Comparison of ENCODE assay signal across 31 cellular contexts in the genomic region with DNA sequence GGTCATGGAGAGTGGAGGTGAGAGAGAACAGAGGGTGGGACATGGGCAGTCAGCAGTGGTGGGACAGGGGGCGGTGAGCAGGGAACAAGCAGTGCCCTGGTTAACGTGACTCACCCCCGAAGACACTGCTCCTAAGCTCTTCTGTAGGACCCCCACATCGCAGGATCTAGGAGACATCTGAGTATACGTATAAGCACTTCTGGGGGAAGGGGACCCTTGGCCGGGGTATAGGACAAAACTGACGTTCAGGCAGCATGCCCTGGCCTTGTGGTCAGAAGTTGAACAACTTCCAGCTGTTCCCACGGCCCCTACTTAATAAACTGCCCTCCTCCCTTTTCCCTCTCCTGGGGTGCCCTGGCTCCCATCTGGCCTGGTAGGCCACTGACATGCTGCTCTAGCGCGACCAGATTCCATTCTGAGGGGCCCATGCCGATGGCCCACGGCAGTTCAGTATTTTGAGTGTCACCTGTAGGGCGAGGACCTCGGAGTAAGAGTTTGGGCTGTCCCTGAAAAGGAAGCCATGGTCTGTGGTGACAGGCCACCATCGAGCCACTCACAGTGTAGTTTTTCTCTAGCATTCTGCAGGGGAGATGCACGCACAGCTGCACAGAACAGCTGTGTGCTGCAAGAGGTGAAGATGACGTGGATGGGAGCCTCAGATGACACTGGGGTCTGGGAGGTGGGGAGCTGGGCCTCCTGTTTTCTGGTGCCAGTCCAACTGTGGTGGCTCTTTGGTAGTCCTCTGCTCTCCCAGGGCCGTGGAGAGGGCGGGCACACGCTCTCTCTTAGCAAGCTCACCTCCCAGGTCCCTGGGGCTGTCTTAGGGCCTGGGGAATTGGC. TPM values are rescaled to one million over a fixed set of nuclear protein-coding genes. Genes with fewer than 3 reads are reported as not detected.
"Had no signal": no experiment of that assay in that cellular context is flagged by ENCODE, and none has a peak within 500 bp of the region (broad histone marks: within the 10 kb centered on the region; RNA-seq: fewer than 3 reads in every experiment).

No MANE protein-coding gene starts in this region.

- H3K4me1 Mint-ChIP-seq: activated CD4-positive, alpha-beta T cell treated with anti-CD3 and anti-CD28 coated beads for 36 hours; activated naive CD4-positive, alpha-beta T cell treated with anti-CD3 and anti-CD28 coated beads, Interleukin-2, amount 50 U/mL, for 24 hours; central memory CD8-positive, alpha-beta T cell had no signal

- H3K4me3 Mint-ChIP-seq: activated CD4-positive, alpha-beta T cell treated with anti-CD3 and anti-CD28 coated beads for 36 hours; activated CD4-positive, alpha-beta T cell treated with anti-CD3 and anti-CD28 coated beads, Interleukin-2, amount 10 ng/mL, durations not matched to agents 7 days and 5 days; activated CD8-positive, alpha-beta T cell treated with anti-CD3 and anti-CD28 coated beads, Interleukin-2, amount 10 ng/mL, durations not matched to agents 7 days and 5 days; activated naive CD4-positive, alpha-beta T cell treated with anti-CD3 and anti-CD28 coated beads, Interleukin-2, amount 50 U/mL, for 24 hours; activated naive CD8-positive, alpha-beta T cell treated with anti-CD3 and anti-CD28 coated beads, Interleukin-2, amount 10 ng/mL, durations not matched to agents 7 days and 5 days; activated T-cell treated with anti-CD3 and anti-CD28 coated beads, Interleukin-2, amount 50 U/mL, for 24 hours; central memory CD8-positive, alpha-beta T cell; T-helper 2 cell treated with Interferon-gamma antibody and Interleukin-4, amounts not matched to agents 5 μg/mL and 100 μg/mL, for 36 hours; WTC11 had no signal

- DNase-seq: activated CD4-positive, alpha-beta T cell treated with anti-CD3 and anti-CD28 coated beads for 36 hours; activated CD4-positive, alpha-beta T cell treated with anti-CD3 and anti-CD28 coated beads, Interleukin-2, amount 10 ng/mL, durations not matched to agents 7 days and 5 days; activated CD4-positive, alpha-beta T cell treated with anti-CD3 and anti-CD28 coated beads, Interleukin-2, amount 50 U/mL, for 48 hours; activated CD8-positive, alpha-beta T cell treated with anti-CD3 and anti-CD28 coated beads, Interleukin-2, amount 10 ng/mL, durations not matched to agents 7 days and 5 days; activated gamma-delta T cell; activated naive CD4-positive, alpha-beta T cell treated with Interleukin-2 at 50 U/mL for 16 hours; activated naive CD8-positive, alpha-beta T cell treated with anti-CD3 and anti-CD28 coated beads, Interleukin-2, amount 10 ng/mL, durations not matched to agents 7 days and 5 days; activated T-cell treated with anti-CD3 and anti-CD28 coated beads, Interleukin-2, amount 50 U/mL, for 24 hours; NCI-H1092 treated with DMSO at 0.1 percent for 48 hours; NCI-H1417 treated with DMSO at 0.1 percent for 48 hours; NCI-H187 treated with DMSO at 0.1 percent for 48 hours; NCI-H2081; NCI-H2171 treated with DMSO at 0.1 percent for 48 hours; NCI-H2227 treated with DMSO at 0.1 percent for 48 hours; NCI-H446 treated with DMSO at 0.1 percent for 48 hours; NCI-H524; PC-9; SIG-M5 had no signal

- H3K4me3 ChIP-seq: ascending aorta, cardiac muscle cell, PC-9, SK-N-MC had no signal

- H3K27ac ChIP-seq: ascending aorta, cardiac muscle cell, KMS-11, PC-9, RWPE1, SK-N-MC had no signal

- H3K9ac ChIP-seq: KMS-11 had no signal

- H3K36me3 Mint-ChIP-seq: activated naive CD4-positive, alpha-beta T cell treated with anti-CD3 and anti-CD28 coated beads, Interleukin-2, amount 50 U/mL, for 24 hours; activated naive CD8-positive, alpha-beta T cell treated with anti-CD3 and anti-CD28 coated beads, Interleukin-2, amount 10 ng/mL, durations not matched to agents 7 days and 5 days had no signal

- H3K36me3 ChIP-seq: ascending aorta, cardiac muscle cell had no signal

- H3K27ac Mint-ChIP-seq: activated CD4-positive, alpha-beta T cell treated with anti-CD3 and anti-CD28 coated beads for 36 hours; activated CD4-positive, alpha-beta T cell treated with anti-CD3 and anti-CD28 coated beads, Interleukin-2, amount 10 ng/mL, durations not matched to agents 7 days and 5 days; activated CD8-positive, alpha-beta T cell treated with anti-CD3 and anti-CD28 coated beads, Interleukin-2, amount 10 ng/mL, durations not matched to agents 7 days and 5 days; activated naive CD4-positive, alpha-beta T cell treated with anti-CD3 and anti-CD28 coated beads, Interleukin-2, amount 50 U/mL, for 24 hours; activated naive CD8-positive, alpha-beta T cell treated with anti-CD3 and anti-CD28 coated beads, Interleukin-2, amount 10 ng/mL, durations not matched to agents 7 days and 5 days; activated T-cell treated with anti-CD3 and anti-CD28 coated beads, Interleukin-2, amount 50 U/mL, for 24 hours; activated T-helper 2 cell treated with anti-CD3 and anti-CD28 coated beads, Interferon-gamma antibody, Interleukin-2, Interleukin-4, amounts not matched to agents 10 μg/mL and 5 μg/mL and 100 μg/mL, durations not matched to agents 14 hours and 24 hours and 36 hours; T-helper 2 cell treated with Interferon-gamma antibody and Interleukin-4, amounts not matched to agents 5 μg/mL and 100 μg/mL, for 36 hours had no signal

- H3K9me3 Mint-ChIP-seq: activated CD4-positive, alpha-beta T cell treated with anti-CD3 and anti-CD28 coated beads, Interleukin-2, amount 10 ng/mL, durations not matched to agents 7 days and 5 days; activated naive CD4-positive, alpha-beta T cell treated with anti-CD3 and anti-CD28 coated beads, Interleukin-2, amount 50 U/mL, for 24 hours; activated naive CD8-positive, alpha-beta T cell treated with anti-CD3 and anti-CD28 coated beads, Interleukin-2, amount 10 ng/mL, durations not matched to agents 7 days and 5 days; activated T-cell treated with anti-CD3 and anti-CD28 coated beads, Interleukin-2, amount 50 U/mL, for 24 hours; activated T-helper 2 cell treated with anti-CD3 and anti-CD28 coated beads, Interferon-gamma antibody, Interleukin-2, Interleukin-4, amounts not matched to agents 10 μg/mL and 5 μg/mL and 100 μg/mL, durations not matched to agents 14 hours and 24 hours and 36 hours; central memory CD8-positive, alpha-beta T cell; T-helper 2 cell treated with Interferon-gamma antibody and Interleukin-4, amounts not matched to agents 5 μg/mL and 100 μg/mL, for 36 hours had no signal

- H3K27me3 Mint-ChIP-seq: activated CD4-positive, alpha-beta T cell treated with anti-CD3 and anti-CD28 coated beads for 36 hours; activated CD4-positive, alpha-beta T cell treated with anti-CD3 and anti-CD28 coated beads, Interleukin-2, amount 10 ng/mL, durations not matched to agents 7 days and 5 days; activated naive CD4-positive, alpha-beta T cell treated with anti-CD3 and anti-CD28 coated beads, Interleukin-2, amount 50 U/mL, for 24 hours; activated naive CD8-positive, alpha-beta T cell treated with anti-CD3 and anti-CD28 coated beads, Interleukin-2, amount 10 ng/mL, durations not matched to agents 7 days and 5 days; activated T-cell treated with anti-CD3 and anti-CD28 coated beads, Interleukin-2, amount 50 U/mL, for 24 hours; central memory CD8-positive, alpha-beta T cell had no signal

- H3K4me2 ChIP-seq: KMS-11, PC-9 had no signal

- ATAC-seq: activated CD4-positive, alpha-beta T cell treated with anti-CD3 and anti-CD28 coated beads for 36 hours; activated CD4-positive, CD25-positive, alpha-beta regulatory T cell treated with anti-CD3 and anti-CD28 coated beads, Interleukin-2, amount 50 U/mL, for 24 hours; activated CD8-positive, alpha-beta T cell treated with anti-CD3 and anti-CD28 coated beads, Interleukin-2, amount 10 ng/mL, durations not matched to agents 7 days and 5 days; Right ventricle myocardium inferior; WTC11 had no signal

- H3K4me1 ChIP-seq: ascending aorta had no signal

- H3K27me3 ChIP-seq: ascending aorta, cardiac muscle cell had no signal

- H3K9me3 ChIP-seq: ascending aorta had no signal

RNA-seq across cellular contexts. Expression of gene PPP1R3G, which starts 38.4 kb away (rescaled TPM):
- total RNA-seq: T-helper 1 cell treated with Interleukin-12 subunit alpha and Interleukin-12 subunit beta and Interleukin-4 antibody, amounts not matched to agents 30 ng/mL and 1 ng/mL, for 36 hours had no signal
